8 cellular contexts compared by ENCODE assay signal in the genomic region with DNA sequence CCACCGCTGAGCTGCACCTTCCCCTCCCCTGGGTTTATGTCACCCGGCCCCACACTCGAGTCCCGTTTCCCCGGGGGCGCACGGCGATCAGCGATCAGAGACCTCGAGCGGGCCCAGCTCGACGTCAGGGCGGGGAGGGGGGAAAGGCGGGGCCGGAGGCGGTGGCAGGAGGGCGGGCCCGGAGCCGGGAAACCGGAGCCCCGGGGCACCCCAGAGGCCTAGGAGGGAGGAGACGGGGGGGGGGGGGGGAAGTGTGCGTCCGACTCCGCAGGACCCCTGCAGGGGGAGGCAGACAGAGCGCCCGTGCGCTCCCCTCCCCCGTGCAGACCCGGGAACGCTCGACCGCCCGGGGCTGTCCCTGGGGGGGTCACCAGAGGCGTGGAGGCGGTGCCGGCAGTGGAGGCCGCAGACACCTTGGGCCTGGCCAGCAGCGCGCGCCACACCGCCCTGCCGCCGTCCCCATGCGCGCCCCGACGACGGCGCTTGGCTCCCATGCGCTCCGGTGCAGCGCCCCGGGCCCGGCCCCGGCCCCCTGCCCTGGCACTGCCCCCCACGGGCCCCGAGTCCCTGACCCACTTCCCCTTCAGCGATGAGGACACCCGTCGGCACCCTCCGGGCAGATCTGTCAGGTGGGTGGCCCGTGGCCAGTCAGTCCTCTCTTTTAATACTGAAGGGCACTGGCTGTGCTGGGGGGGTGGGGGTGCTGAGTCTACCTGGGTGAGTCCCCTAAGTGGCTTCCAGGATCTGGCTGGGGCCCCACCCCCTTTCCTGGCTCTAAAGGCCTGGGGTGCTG. TPM values are rescaled to one million over a fixed set of nuclear protein-coding genes. Genes with fewer than 3 reads are reported as not detected.
DNase-seq lines count a peak whose midpoint lies in the region; ATAC-seq and TF ChIP-seq lines count a peak whose summit lies in the region.

No MANE protein-coding gene starts in this region.

- H3K9me3 ChIP-seq in parathyroid adenoma (ENCODE audit: control insufficient read depth, low read length): no peaks in the 10 kb centered on the region

- peaks cover 20% of the 10 kb centered on the region for H3K79me2 ChIP-seq in parathyroid adenoma

- peak overlapping the region; percentile 47 for H3K27ac ChIP-seq in parathyroid adenoma

- ATAC-seq in activated T-cell treated with anti-CD3 and anti-CD28 coated beads, Interleukin-2, amount 50 U/mL, for 72 hours (replicated peaks in 1 of 2): peak; percentile 36 to 50
- no peak for ATAC-seq in HG03354 (IDR thresholded peaks at IDR 0.05; ENCODE audit: poor library complexity, severe bottlenecking, unreplicated experiment)
- ATAC-seq in GM18858 (IDR thresholded peaks at IDR 0.05; ENCODE audit: unreplicated experiment): no peak

- intact Hi-C loops in Calu3 (cut with micrococcal nuclease; ENCODE audit: unreplicated experiment): no loop called here

- no peaks in the 10 kb centered on the region for H3K9me3 Mint-ChIP-seq in Calu3 (ENCODE audit: low read depth, unreplicated experiment)
- H3K9me3 Mint-ChIP-seq in activated T-cell treated with anti-CD3 and anti-CD28 coated beads, Interleukin-2, amount 50 U/mL, for 72 hours: no peaks in the 10 kb centered on the region

- peak overlapping the region; percentile 47 for H3K27ac Mint-ChIP-seq in Calu3 (ENCODE audit: unreplicated experiment)
- H3K27ac Mint-ChIP-seq in activated T-cell treated with anti-CD3 and anti-CD28 coated beads, Interleukin-2, amount 50 U/mL, for 72 hours: peak overlapping the region; percentile 75

- TF ChIP-seq CTCF in Calu3 (IDR thresholded peaks at IDR 0.05; ENCODE audit: unreplicated experiment) (no peak), foreskin fibroblast (IDR thresholded peaks at IDR 0.05; ENCODE audit: low read depth, low read length) (no peak), parathyroid adenoma (IDR thresholded peaks at IDR 0.05) (no peak)

- H2AFZ ChIP-seq in parathyroid adenoma: peak overlapping the region; percentile 82

- H3K4me3 ChIP-seq in foreskin fibroblast (ENCODE audit: low read depth in 1 of 2, low read length in 2 of 2) (peak overlapping the region; percentile 60 to 73), parathyroid adenoma (ENCODE audit: low read depth, low read length) (peak overlapping the region; percentile 77)

- CTCF ChIA-PET in Calu3 (lab: Charles Lee): no interaction called here

- H3K4me1 ChIP-seq in parathyroid adenoma: peaks cover 17% of the 10 kb centered on the region

- no peaks in the 10 kb centered on the region for H3K27me3 ChIP-seq in parathyroid adenoma (ENCODE audit: control insufficient read depth, insufficient read depth, low read length)

- no peaks in the 10 kb centered on the region for H3K36me3 ChIP-seq in parathyroid adenoma (ENCODE audit: control insufficient read depth, insufficient read depth, low read length)

- peak overlapping the region; percentile 88 for H3K4me2 ChIP-seq in parathyroid adenoma (ENCODE audit: low read length)

- no TSS peak for BruUV-seq in Calu3 (replicated peaks; lab: Mats Ljungman, UMichigan)

- no peaks in the 10 kb centered on the region for H3K4me1 Mint-ChIP-seq in Calu3 (ENCODE audit: low read depth, unreplicated experiment)
- peaks cover 65% of the 10 kb centered on the region for H3K4me1 Mint-ChIP-seq in activated T-cell treated with anti-CD3 and anti-CD28 coated beads, Interleukin-2, amount 50 U/mL, for 72 hours (ENCODE audit: low read depth)

- H3K4me3 Mint-ChIP-seq in Calu3 (ENCODE audit: low read depth, unreplicated experiment): peak overlapping the region; percentile 65
- H3K4me3 Mint-ChIP-seq in activated T-cell treated with anti-CD3 and anti-CD28 coated beads, Interleukin-2, amount 50 U/mL, for 72 hours: peak overlapping the region; percentile 87 to 89

- peaks cover 9% of the 10 kb centered on the region for H3K36me3 Mint-ChIP-seq in Calu3 (ENCODE audit: insufficient read depth, unreplicated experiment)
- H3K36me3 Mint-ChIP-seq in activated T-cell treated with anti-CD3 and anti-CD28 coated beads, Interleukin-2, amount 50 U/mL, for 72 hours (ENCODE audit: insufficient read depth in 2 of 2): peaks cover 7% of the 10 kb centered on the region in 2 donors

- peak; percentile 51 for DNase-seq in Calu3
- DNase-seq in NCI-H510A (lab: John Stamatoyannopoulos, UW): peak; percentile 61
- DNase-seq in activated T-cell treated with anti-CD3 and anti-CD28 coated beads, Interleukin-2, amount 50 U/mL, for 72 hours: peak; percentile 69 to 78
- peak; percentile 45 to 80 for DNase-seq in foreskin fibroblast
- DNase-seq in NCI-H446 (lab: John Stamatoyannopoulos, UW): no peak

- H3K27me3 Mint-ChIP-seq in Calu3 (ENCODE audit: unreplicated experiment): peaks cover 44% of the 10 kb centered on the region
- peaks cover 37% of the 10 kb centered on the region for H3K27me3 Mint-ChIP-seq in activated T-cell treated with anti-CD3 and anti-CD28 coated beads, Interleukin-2, amount 50 U/mL, for 72 hours (ENCODE audit: low read depth)

- H3K9ac ChIP-seq in parathyroid adenoma: peak overlapping the region; percentile 58

RNA-seq across cellular contexts. Expression of gene PDE4A, which starts 11.8 kb away (rescaled TPM):
- total RNA-seq in Calu3 (2022): 2.8 and 3.6 TPM in 2 replicates
- 10 to 100 TPM; 21.8 to 36.8 TPM for total RNA-seq in activated T-cell treated with anti-CD3 and anti-CD28 coated beads, Interleukin-2, amount 50 U/mL, for 72 hours

RNA-seq across cellular contexts. Expression of gene CDC37, which starts 28.8 kb away (rescaled TPM):
- total RNA-seq in Calu3 (2022): 181 and 187 TPM in 2 replicates
- 100 to 1,000 TPM; 128 to 137 TPM for total RNA-seq in activated T-cell treated with anti-CD3 and anti-CD28 coated beads, Interleukin-2, amount 50 U/mL, for 72 hours

RNA-seq across cellular contexts. Expression of gene TYK2, which starts 51.8 kb away (rescaled TPM):
- total RNA-seq in Calu3 (2022): 120 and 130 TPM in 2 replicates
- 100 to 1,000 TPM; 174 to 222 TPM for total RNA-seq in activated T-cell treated with anti-CD3 and anti-CD28 coated beads, Interleukin-2, amount 50 U/mL, for 72 hours

Comparison
In these comparisons a context has a peak if more than half of its experiments do, and no peak if none do; other contexts are left out.
1. DNase-seq: peak in Calu3 (single experiment), NCI-H510A (single experiment), activated T-cell treated with anti-CD3 and anti-CD28 coated beads, Interleukin-2, amount 50 U/mL, for 72 hours (2 of 2) and foreskin fibroblast (2 of 2); none in NCI-H446 (0 of 2).
2. ATAC-seq: peak in activated T-cell treated with anti-CD3 and anti-CD28 coated beads, Interleukin-2, amount 50 U/mL, for 72 hours (2 of 2); none in HG03354 (single experiment) and GM18858 (single experiment).